ENCODE assay signal across 3 cellular contexts in genomic region chr9:25827626-25828025, GRCh38.
"Had no signal": no experiment of that assay in that cellular context is flagged by ENCODE, and none has a peak within 500 bp of the region (broad histone marks: within the 10 kb centered on the region; RNA-seq: fewer than 3 reads in every experiment).

No MANE protein-coding gene starts in this region.

- H3K4me3 ChIP-seq: K562 had no signal

- H3K27ac ChIP-seq: HL-60 had no signal

- DNase-seq: IMR-90 had no signal
